ENCODE assay signal across 8 cellular contexts in genomic region chr17:49850772-49851386, GRCh38. TPM values are rescaled to one million over a fixed set of nuclear protein-coding genes. Genes with fewer than 3 reads are reported as not detected.
DNase-seq lines count a peak whose midpoint lies in the region; ATAC-seq and TF ChIP-seq lines count a peak whose summit lies in the region.

No MANE protein-coding gene starts in this region.

- POLR2A ChIA-PET in MCF 10A (lab: Yijun Ruan, JAX): no interaction called here

- peak overlapping the region; percentile 58 for H3K4me3 ChIP-seq in upper lobe of right lung

- H3K4me1 Mint-ChIP-seq in MCF 10A (ENCODE audit: insufficient read depth, unreplicated experiment) (no peaks in the 10 kb centered on the region), memory B cell (peaks cover 11% of the 10 kb centered on the region)

- ATAC-seq in memory B cell (ENCODE audit: low read depth) (no peak), upper lobe of right lung (peak; percentile 62), foreskin keratinocyte (no peak)

- H3K36me3 Mint-ChIP-seq in MCF 10A (ENCODE audit: insufficient read depth, unreplicated experiment): no peaks in the 10 kb centered on the region
- no peaks in the 10 kb centered on the region for H3K36me3 Mint-ChIP-seq in memory B cell

- TF ChIP-seq CTCF in MCF 10A (IDR thresholded peaks at IDR 0.05; ENCODE audit: unreplicated experiment) (no peak), upper lobe of right lung (IDR thresholded peaks at IDR 0.05) (no peak), foreskin keratinocyte (conservative IDR thresholded peaks at IDR 0.05) (no peak)

- no peaks in the 10 kb centered on the region for H3K27me3 ChIP-seq in upper lobe of right lung
- H3K27me3 ChIP-seq in foreskin keratinocyte: peaks cover 62% of the 10 kb centered on the region

- H3K27me3 Mint-ChIP-seq in MCF 10A (ENCODE audit: insufficient read depth, unreplicated experiment) (peaks cover 42% of the 10 kb centered on the region), memory B cell (peaks cover 10% of the 10 kb centered on the region)

- H3K9me3 ChIP-seq in upper lobe of right lung: no peaks in the 10 kb centered on the region

- intact Hi-C loops in MCF 10A (cut with micrococcal nuclease) (no loop called here), upper lobe of right lung (cut with DNase I) (no loop called here)

- CTCF ChIA-PET in MCF 10A (lab: Yijun Ruan, JAX): no interaction called here

- H3K4me3 Mint-ChIP-seq in MCF 10A (ENCODE audit: unreplicated experiment): peak overlapping the region; percentile 65
- H3K4me3 Mint-ChIP-seq in memory B cell: peak overlapping the region; percentile 91

- no peaks in the 10 kb centered on the region for H3K9me3 Mint-ChIP-seq in MCF 10A (ENCODE audit: unreplicated experiment)
- H3K9me3 Mint-ChIP-seq in memory B cell: no peaks in the 10 kb centered on the region

- H3K27ac Mint-ChIP-seq in MCF 10A (ENCODE audit: low read depth, unreplicated experiment) (peak overlapping the region; percentile 27), memory B cell (peak overlapping the region; percentile 76)

- H3K36me3 ChIP-seq in upper lobe of right lung: no peaks in the 10 kb centered on the region

- H3K4me1 ChIP-seq in upper lobe of right lung (peaks cover 15% of the 10 kb centered on the region), foreskin keratinocyte (no peaks in the 10 kb centered on the region)

- in situ Hi-C loops in KBM-7 (cut with MboI; ENCODE audit: low pct_unique_long_range_greater_than_20kb, low sequenced_read_pairs): no loop called here

- H3K27ac ChIP-seq in upper lobe of right lung: peak overlapping the region; percentile 63
- no peak overlapping the region for H3K27ac ChIP-seq in foreskin keratinocyte

- DNase-seq in AG08396 (ENCODE audit: low spot score): peak; percentile 49
- DNase-seq in KBM-7: peak; percentile 41
- DNase-seq in MCF 10A (ENCODE audit: unreplicated experiment): no peak
- DNase-seq in memory B cell (ENCODE audit: low spot score in 2 of 2): no peak
- DNase-seq in upper lobe of right lung: no peak
- DNase-seq in foreskin keratinocyte: no peak
- DNase-seq in stimulated activated CD4-positive, alpha-beta T cell treated with anti-CD3 and anti-CD28 coated beads, Interleukin-4, amount 100 ng/mL, for 4 hours: no peak
- no peak for DNase-seq in T-helper 9 cell

- no TSS peak for BruUV-seq in MCF 10A (replicated peaks; lab: Mats Ljungman, UMichigan)

RNA-seq across cellular contexts. Expression of gene TAC4, which starts 3.0 kb away (rescaled TPM):
- total RNA-seq in MCF 10A (2022): not detected in 2 replicates
- not detected for total RNA-seq in upper lobe of right lung
- total RNA-seq in foreskin keratinocyte: not detected in 2 replicates
- not detected in 2 replicates for polyA plus RNA-seq in foreskin keratinocyte

Comparison
In these comparisons a context has a peak if more than half of its experiments do, and no peak if none do; other contexts are left out.
1. DNase-seq: peak in AG08396 (single experiment) and KBM-7 (single experiment); none in MCF 10A (single experiment), memory B cell (0 of 2), upper lobe of right lung (single experiment), foreskin keratinocyte (0 of 2), stimulated activated CD4-positive, alpha-beta T cell treated with anti-CD3 and anti-CD28 coated beads, Interleukin-4, amount 100 ng/mL, for 4 hours (0 of 2) and T-helper 9 cell (single experiment).